ENCODE assay signal across 8 cellular contexts in genomic region chr20:48635791-48636267, GRCh38.
DNase-seq lines count a peak whose midpoint lies in the region; ATAC-seq, FAIRE-seq and TF ChIP-seq lines count a peak whose summit lies in the region.

No MANE protein-coding gene starts in this region.

- DNase-seq in D721Med (ENCODE audit: insufficient read length, low spot score) (peak; percentile 73), HuH-7.5 (ENCODE audit: low spot score) (peak; percentile 99), SKM-1 treated with dmso at 0.1 percent for 144 hours (lab: John Stamatoyannopoulos, UW; ENCODE audit: unreplicated experiment) (peak; percentile 53), left cardiac atrium (peak; percentile 64), smooth muscle cell (lab: John Stamatoyannopoulos, UW; ENCODE audit: unreplicated experiment) (peak; percentile 10)
- peak; percentile 83 for DNase-seq in activated naive CD8-positive, alpha-beta T cell treated with anti-CD3 and anti-CD28 coated beads, Interleukin-2, amount 50 U/mL, for 24 hours

- H3K36me3 Mint-ChIP-seq in activated naive CD8-positive, alpha-beta T cell treated with anti-CD3 and anti-CD28 coated beads, Interleukin-2, amount 50 U/mL, for 24 hours (ENCODE audit: low read depth) = peaks cover 38% of the 10 kb centered on the region

- no peak overlapping the region for H3K9ac ChIP-seq in smooth muscle cell (ENCODE audit: low read depth)

- 36% methylated on average over 5 of the region's 5 CpGs for WGBS in smooth muscle cell (ENCODE audit: low lambda C conversion rate)

- no peak overlapping the region for H3K27ac ChIP-seq in smooth muscle cell (ENCODE audit: low read depth)

- H2AFZ ChIP-seq in smooth muscle cell (ENCODE audit: low read depth) = no peak overlapping the region

- no peaks in the 10 kb centered on the region for H3F3A ChIP-seq in smooth muscle cell (ENCODE audit: low read depth)

- H3K27me3 ChIP-seq in smooth muscle cell (ENCODE audit: low read depth) = no peaks in the 10 kb centered on the region

- H3K27me3 Mint-ChIP-seq in activated naive CD8-positive, alpha-beta T cell treated with anti-CD3 and anti-CD28 coated beads, Interleukin-2, amount 50 U/mL, for 24 hours = no peaks in the 10 kb centered on the region

- H3K4me1 Mint-ChIP-seq in activated naive CD8-positive, alpha-beta T cell treated with anti-CD3 and anti-CD28 coated beads, Interleukin-2, amount 50 U/mL, for 24 hours = peaks cover 5% of the 10 kb centered on the region

- no peak overlapping the region for H3K4me3 Mint-ChIP-seq in activated naive CD8-positive, alpha-beta T cell treated with anti-CD3 and anti-CD28 coated beads, Interleukin-2, amount 50 U/mL, for 24 hours

- intact Hi-C loops in left cardiac atrium (cut with DNase I) = loop anchor here in 1 of 2 donors (5.0 kb wide), 1 partner anchor 271 kb away; no protein-coding TSS in a partner anchor

- no peak for FAIRE-seq in D721Med (lab: Jason Lieb, UNC)

- no peaks in the 10 kb centered on the region for H3K9me3 ChIP-seq in smooth muscle cell (replicated peaks; ENCODE audit: low read depth)

- H3K4me2 ChIP-seq in smooth muscle cell = no peak overlapping the region

- H4K20me1 ChIP-seq in smooth muscle cell (ENCODE audit: low read depth) = no peaks in the 10 kb centered on the region

- H3K27ac Mint-ChIP-seq in activated naive CD8-positive, alpha-beta T cell treated with anti-CD3 and anti-CD28 coated beads, Interleukin-2, amount 50 U/mL, for 24 hours = peak overlapping the region; percentile 68

- no peaks in the 10 kb centered on the region for H3K79me2 ChIP-seq in smooth muscle cell (ENCODE audit: low read depth)

- TF ChIP-seq CTCF in D721Med (IDR thresholded peaks at IDR 0.05; ENCODE audit: insufficient read depth, missing control alignments) = peak; percentile 85
- TF ChIP-seq CTCF in smooth muscle cell (IDR thresholded peaks at IDR 0.05; ENCODE audit: borderline replicate concordance, insufficient read depth, poor library complexity, severe bottlenecking) = peak; percentile 70

- no peaks in the 10 kb centered on the region for H3K9me3 Mint-ChIP-seq in activated naive CD8-positive, alpha-beta T cell treated with anti-CD3 and anti-CD28 coated beads, Interleukin-2, amount 50 U/mL, for 24 hours

- H3K36me3 ChIP-seq in smooth muscle cell (ENCODE audit: low read depth) = no peaks in the 10 kb centered on the region

- peak; percentile 41 for ATAC-seq in activated naive CD8-positive, alpha-beta T cell treated with anti-CD3 and anti-CD28 coated beads, Interleukin-2, amount 50 U/mL, for 24 hours
- ATAC-seq in left cardiac atrium = peak; percentile 54 to 56
- ATAC-seq in HG02588 (IDR thresholded peaks at IDR 0.05; ENCODE audit: unreplicated experiment) = no peak
- ATAC-seq in GM21381 (IDR thresholded peaks at IDR 0.05; ENCODE audit: unreplicated experiment) = no peak

- no peak overlapping the region for H3K4me3 ChIP-seq in smooth muscle cell

- H3K4me1 ChIP-seq in smooth muscle cell (ENCODE audit: low read depth) = no peaks in the 10 kb centered on the region

Comparison
In these comparisons a context has a peak if more than half of its experiments do, and no peak if none do; other contexts are left out.
1. DNase-seq: peak in every context shown above with its lines; median percentile 99 in HuH-7.5; 83 in activated naive CD8-positive, alpha-beta T cell treated with anti-CD3 and anti-CD28 coated beads, Interleukin-2, amount 50 U/mL, for 24 hours; 73 in D721Med; 64 in left cardiac atrium; 53 in SKM-1 treated with dmso at 0.1 percent for 144 hours; 10 in smooth muscle cell.
2. ATAC-seq: peak in activated naive CD8-positive, alpha-beta T cell treated with anti-CD3 and anti-CD28 coated beads, Interleukin-2, amount 50 U/mL, for 24 hours (single experiment) and left cardiac atrium (2 of 2); none in HG02588 (single experiment) and GM21381 (single experiment).